In the genomic region with DNA sequence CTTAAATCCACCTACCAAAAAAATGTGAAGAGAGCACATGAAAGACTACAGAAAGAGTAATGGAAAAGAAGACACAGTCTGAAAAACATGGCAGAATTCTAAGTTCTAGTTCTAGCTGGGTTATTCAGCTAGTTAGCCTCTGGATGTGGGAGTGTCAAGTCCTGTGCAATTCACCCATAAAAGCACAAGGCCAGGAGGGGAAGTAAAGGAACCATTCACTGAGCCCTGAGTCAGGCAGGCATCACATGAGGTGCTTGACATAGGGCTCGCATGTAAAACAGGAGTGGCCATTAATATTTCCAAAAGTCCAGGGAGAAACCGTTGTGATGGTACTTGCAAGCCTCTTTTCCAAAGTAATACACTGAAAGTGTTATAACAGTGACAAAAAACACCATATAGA, we compare ENCODE assay signal across 12 cellular contexts.
DNase-seq lines count a peak whose midpoint lies in the region; ATAC-seq and TF ChIP-seq lines count a peak whose summit lies in the region.
"Had no signal": no experiment of that assay in that cellular context is flagged by ENCODE, and none has a peak within 500 bp of the region (broad histone marks: within the 10 kb centered on the region; RNA-seq: fewer than 3 reads in every experiment).

No MANE protein-coding gene starts in this region.

- WGBS in prostate gland: 66% methylated on average over 2 of the region's 2 CpGs

- H3K79me2 ChIP-seq in DND-41 (ENCODE audit: insufficient read depth, low read length): peaks cover 99% of the 10 kb centered on the region

- intact Hi-C loops in prostate gland (cut with DNase I): loop anchor here (5.0 to 10.0 kb wide), 2 partner anchors 33 to 101 kb away; partner anchors contain the start of gene GAB2

- ATAC-seq in DND-41 (ENCODE audit: insufficient read depth, low read depth): no peak
- ATAC-seq: HCT116 had no signal

- no peak overlapping the region for H2AFZ ChIP-seq in DND-41 (ENCODE audit: low read depth, low read length)

- no peak for DNase-seq in DND-41
- DNase-seq in MV-4-11 (lab: John Stamatoyannopoulos, UW): peak; percentile 44
- peak; percentile 16 for DNase-seq in epithelial cell of esophagus (ENCODE audit: low read depth)
- peak; percentile 73 for DNase-seq in pons (ENCODE audit: low spot score)
- no peak for DNase-seq in D341Med (ENCODE audit: low spot score)
- no peak for DNase-seq in glomerular visceral epithelial cell (ENCODE audit: extremely low spot score)
- DNase-seq in COLO829 (ENCODE audit: low spot score): no peak
- no peak for DNase-seq in prostate gland (ENCODE audit: low spot score)
- DNase-seq: activated gamma-delta T cell treated with Interleukin-2 at 50 U/mL for 16 hours; effector CD4-positive, alpha-beta T cell had no signal

- 0 out of 2 replicates have a peak overlapping the region, but pooled peaks have one; percentile 0 for H3K4me2 ChIP-seq in DND-41 (ENCODE audit: insufficient read depth, low read length)

- H3K4me3 ChIP-seq in DND-41 (ENCODE audit: low read depth in 1 of 2, low read length in 2 of 2) (no peak overlapping the region), epithelial cell of esophagus (ENCODE audit: low read length) (no peak overlapping the region), prostate gland (no peak overlapping the region)
- H3K4me3 ChIP-seq: ovary had no signal

- peaks cover 62% of the 10 kb centered on the region for H4K20me1 ChIP-seq in DND-41 (ENCODE audit: insufficient read depth, low read length)

- H3K27me3 ChIP-seq in DND-41 (ENCODE audit: insufficient read depth, low read length, poor library complexity) (no peaks in the 10 kb centered on the region), prostate gland (replicated peaks; ENCODE audit: insufficient read depth) (no peaks in the 10 kb centered on the region)
- H3K27me3 ChIP-seq: ovary had no signal

- H3K9me3 ChIP-seq in DND-41 (ENCODE audit: insufficient read depth, low read length, severe bottlenecking) (no peaks in the 10 kb centered on the region), prostate gland (no peaks in the 10 kb centered on the region)
- H3K9me3 ChIP-seq: ovary had no signal

- TF ChIP-seq POLR2A in prostate gland (IDR thresholded peaks at IDR 0.05): no peak

- H3K27ac ChIP-seq in DND-41 (ENCODE audit: low read length): peak overlapping the region; percentile 76
- no peak overlapping the region for H3K27ac ChIP-seq in prostate gland
- H3K27ac ChIP-seq: ovary had no signal

- H3K4me1 ChIP-seq in DND-41 (ENCODE audit: insufficient read depth, low read length): peaks cover 95% of the 10 kb centered on the region
- H3K4me1 ChIP-seq in prostate gland (replicated peaks): no peaks in the 10 kb centered on the region

- TF ChIP-seq CTCF in DND-41 (IDR thresholded peaks at IDR 0.05; ENCODE audit: borderline replicate concordance, extremely low read depth, low read length, poor library complexity, severe bottlenecking) (no peak), epithelial cell of esophagus (IDR thresholded peaks at IDR 0.05; ENCODE audit: insufficient read depth, low read depth, low read length, missing control alignments) (no peak), prostate gland (IDR thresholded peaks at IDR 0.05) (no peak)

- no peak overlapping the region for H3K9ac ChIP-seq in DND-41 (ENCODE audit: low read depth, low read length)

- peaks cover 20% of the 10 kb centered on the region for H3K36me3 ChIP-seq in DND-41 (ENCODE audit: insufficient read depth, low read length)
- no peaks in the 10 kb centered on the region for H3K36me3 ChIP-seq in prostate gland
- H3K36me3 ChIP-seq: ovary had no signal

Comparison
In these comparisons a context has a peak if more than half of its experiments do, and no peak if none do; other contexts are left out.
1. DNase-seq: peak in MV-4-11 (single experiment), epithelial cell of esophagus (single experiment) and pons (single experiment); none in DND-41 (single experiment), D341Med (single experiment), glomerular visceral epithelial cell (single experiment), COLO829 (single experiment) and prostate gland (single experiment).